Comparison of ENCODE assay signal across 24 cellular contexts in genomic region chr18:58069104-58069503, GRCh38. TPM values are rescaled to one million over a fixed set of nuclear protein-coding genes. Genes with fewer than 3 reads are reported as not detected.
DNase-seq lines count a peak whose midpoint lies in the region; FAIRE-seq and TF ChIP-seq lines count a peak whose summit lies in the region.
"Had no signal": no experiment of that assay in that cellular context is flagged by ENCODE, and none has a peak within 500 bp of the region (broad histone marks: within the 10 kb centered on the region; RNA-seq: fewer than 3 reads in every experiment).

No MANE protein-coding gene starts in this region.

- H2AFZ ChIP-seq in neural progenitor cell (replicated peaks) = no peak overlapping the region
- H2AFZ ChIP-seq: PC-9 had no signal

- no peak overlapping the region for H3K9ac ChIP-seq in neural progenitor cell
- H3K9ac ChIP-seq: BLaER1 had no signal

- H3K79me2 ChIP-seq in neural progenitor cell (ENCODE audit: low read depth) = peaks cover 26% of the 10 kb centered on the region

- peaks cover 15% of the 10 kb centered on the region for H3K36me3 Mint-ChIP-seq in neural progenitor cell
- H3K36me3 Mint-ChIP-seq: CD8-positive, alpha-beta T cell had no signal

- H3K27me3 Mint-ChIP-seq in neural progenitor cell (ENCODE audit: insufficient read depth, low read depth) = peaks cover 6% of the 10 kb centered on the region

- no peaks in the 10 kb centered on the region for H3K36me3 ChIP-seq in neural progenitor cell
- H3K36me3 ChIP-seq: BLaER1 had no signal

- no peak overlapping the region for H3K27ac ChIP-seq in neural progenitor cell
- H3K27ac ChIP-seq: BLaER1, HL-60, SJSA1 had no signal

- no peak overlapping the region for H3K4me3 Mint-ChIP-seq in neural progenitor cell
- H3K4me3 Mint-ChIP-seq: CD8-positive, alpha-beta T cell had no signal

- H3K27ac Mint-ChIP-seq in neural progenitor cell = no peak overlapping the region
- H3K27ac Mint-ChIP-seq: CD8-positive, alpha-beta T cell had no signal

- H3K9me3 Mint-ChIP-seq in neural progenitor cell = peaks cover 20% of the 10 kb centered on the region
- H3K9me3 Mint-ChIP-seq: CD8-positive, alpha-beta T cell had no signal

- H3F3A ChIP-seq in neural progenitor cell (ENCODE audit: low read depth) = peaks cover 7% of the 10 kb centered on the region

- H3K4me1 Mint-ChIP-seq in neural progenitor cell = peaks cover 8% of the 10 kb centered on the region

- H3K4me2 ChIP-seq in neural progenitor cell = peak overlapping the region; percentile 52
- H3K4me2 ChIP-seq: BLaER1, PC-9 had no signal

- no peak overlapping the region for H3K4me3 ChIP-seq in neural progenitor cell
- H3K4me3 ChIP-seq: BLaER1, GM12878, PC-9, SJSA1 had no signal

- TF ChIP-seq CTCF in neural progenitor cell (IDR thresholded peaks at IDR 0.05) (no peak), GM10266 (IDR thresholded peaks at IDR 0.05; ENCODE audit: control insufficient read depth, insufficient read depth, low read depth, missing control alignments) (no peak)

- FAIRE-seq in GM19239 (lab: Jason Lieb, UNC) (peak; percentile 55), RCC 7860 (lab: Jason Lieb, UNC) (no peak)
- FAIRE-seq: A204.1, G401.6, GM12878, H54, HTR-8/SVneo had no signal

- peaks cover 10% of the 10 kb centered on the region for H3K4me1 ChIP-seq in neural progenitor cell
- H3K4me1 ChIP-seq: BLaER1 had no signal

- H4K20me1 ChIP-seq in neural progenitor cell (ENCODE audit: low read depth) = peaks cover 32% of the 10 kb centered on the region
- H4K20me1 ChIP-seq: BLaER1 had no signal

- DNase-seq in GM19239 (ENCODE audit: insufficient read length, low spot score) = no peak
- DNase-seq in OCI-M2 (lab: John Stamatoyannopoulos, UW; ENCODE audit: unreplicated experiment) = peak; percentile 35
- peak; percentile 49 to 57 for DNase-seq in erythroblast (lab: John Stamatoyannopoulos, UW)
- no peak for DNase-seq in neural progenitor cell (ENCODE audit: low spot score)
- DNase-seq in activated T-cell treated with anti-CD3 and anti-CD28 coated beads, Interleukin-2, amount 50 U/mL, for 48 hours = no peak
- no peak for DNase-seq in RCC 7860 (ENCODE audit: low spot score)
- DNase-seq in GM10266 (ENCODE audit: extremely low spot score) = no peak
- DNase-seq: CD8-positive, alpha-beta T cell; DND-41; KBM-7; NCI-H1436; NCI-H2029; NCI-H2171 treated with DMSO at 0.1 percent for 48 hours; NCI-H446 treated with DMSO at 0.1 percent for 48 hours; NK-92 treated with Interleukin-12 subunit alpha and Interleukin-12 subunit beta, amount 100 ng/mL, for 24 hours; PC-9 had no signal

- H3K9me3 ChIP-seq in neural progenitor cell (ENCODE audit: low read depth) = no peaks in the 10 kb centered on the region
- H3K9me3 ChIP-seq: SJSA1 had no signal

- peak; percentile 30 for TF ChIP-seq POLR2A in erythroblast (IDR thresholded peaks at IDR 0.05; ENCODE audit: low read length)

- H3K27me3 ChIP-seq in neural progenitor cell = peaks cover 5% of the 10 kb centered on the region
- H3K27me3 ChIP-seq: BLaER1, SJSA1 had no signal

RNA-seq across cellular contexts. Expression of gene NEDD4L, which starts 25.1 kb away (rescaled TPM):
- total RNA-seq in neural progenitor cell (ENCODE audit: low replicate concordance) = 51.5 and 55.5 TPM in 2 replicates

Comparison
In these comparisons a context has a peak if more than half of its experiments do, and no peak if none do; other contexts are left out.
1. DNase-seq: peak in OCI-M2 (single experiment) and erythroblast (2 of 2); none in GM19239 (single experiment), neural progenitor cell (single experiment), activated T-cell treated with anti-CD3 and anti-CD28 coated beads, Interleukin-2, amount 50 U/mL, for 48 hours (0 of 2), RCC 7860 (single experiment) and GM10266 (single experiment).